Comparison of ENCODE assay signal across 1 cellular context in genomic region chr3:139425745-139426400, GRCh38.
TF ChIP-seq lines count a peak whose summit lies in the region.

No MANE protein-coding gene starts in this region.

TF ChIP-seq in IMR-90, 13 proteins besides CTCF, POLR2A, EP300 and RAD21:
- TF ChIP-seq SMC3 (IDR thresholded peaks at IDR 0.05; ENCODE audit: low read depth, low read length) (no peak), MAFK (IDR thresholded peaks at IDR 0.05; ENCODE audit: low read depth, low read length) (no peak), CEBPB (IDR thresholded peaks at IDR 0.05; ENCODE audit: low read depth, low read length) (no peak), RCOR1 (IDR thresholded peaks at IDR 0.05; ENCODE audit: insufficient replicate concordance, low read length) (no peak), FOS (IDR thresholded peaks at IDR 0.05; ENCODE audit: low read depth, low read length) (no peak), MXI1 (IDR thresholded peaks at IDR 0.05; ENCODE audit: borderline replicate concordance, low read depth, low read length) (no peak), BHLHE40 (IDR thresholded peaks at IDR 0.05; ENCODE audit: low read depth, low read length) (no peak), RFX5 (IDR thresholded peaks at IDR 0.05; ENCODE audit: low read depth, low read length) (no peak), MAZ (IDR thresholded peaks at IDR 0.05; ENCODE audit: borderline replicate concordance, low read depth, low read length) (no peak)
- TF ChIP-seq, protein P1, sequence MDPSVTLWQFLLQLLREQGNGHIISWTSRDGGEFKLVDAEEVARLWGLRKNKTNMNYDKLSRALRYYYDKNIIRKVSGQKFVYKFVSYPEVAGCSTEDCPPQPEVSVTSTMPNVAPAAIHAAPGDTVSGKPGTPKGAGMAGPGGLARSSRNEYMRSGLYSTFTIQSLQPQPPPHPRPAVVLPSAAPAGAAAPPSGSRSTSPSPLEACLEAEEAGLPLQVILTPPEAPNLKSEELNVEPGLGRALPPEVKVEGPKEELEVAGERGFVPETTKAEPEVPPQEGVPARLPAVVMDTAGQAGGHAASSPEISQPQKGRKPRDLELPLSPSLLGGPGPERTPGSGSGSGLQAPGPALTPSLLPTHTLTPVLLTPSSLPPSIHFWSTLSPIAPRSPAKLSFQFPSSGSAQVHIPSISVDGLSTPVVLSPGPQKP (IDR thresholded peaks at IDR 0.05; ENCODE audit: borderline replicate concordance, low read depth, low read length): no peak
